Comparison of ENCODE assay signal across 20 cellular contexts in the genomic region with DNA sequence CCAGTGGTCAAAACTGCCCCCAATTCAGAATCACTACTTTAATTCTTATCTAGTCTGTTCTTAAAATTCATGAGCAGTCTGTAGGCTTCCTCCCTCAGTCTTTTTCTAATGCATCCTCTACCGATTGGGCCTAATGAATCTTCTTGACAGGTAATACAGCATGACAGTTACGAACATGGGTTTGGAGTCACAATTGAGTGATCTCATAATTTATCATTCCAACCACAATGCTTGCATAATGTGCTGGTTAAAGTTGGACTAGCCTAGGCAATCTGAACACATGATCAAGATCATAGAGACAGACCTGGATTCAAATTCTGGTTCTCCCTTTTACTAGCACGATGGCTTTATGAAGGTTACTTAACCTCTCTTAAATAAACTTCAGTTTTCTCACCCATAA. TPM values are rescaled to one million over a fixed set of nuclear protein-coding genes. Genes with fewer than 3 reads are reported as not detected.
DNase-seq lines count a peak whose midpoint lies in the region; ATAC-seq and TF ChIP-seq lines count a peak whose summit lies in the region.
"Had no signal": no experiment of that assay in that cellular context is flagged by ENCODE, and none has a peak within 500 bp of the region (broad histone marks: within the 10 kb centered on the region; RNA-seq: fewer than 3 reads in every experiment).

No MANE protein-coding gene starts in this region.

- peaks cover 98% of the 10 kb centered on the region for H3K36me3 ChIP-seq in upper lobe of right lung

- no peaks in the 10 kb centered on the region for H3K27me3 Mint-ChIP-seq in activated T-cell treated with anti-CD3 and anti-CD28 coated beads, Interleukin-2, amount 50 U/mL, for 24 hours
- H3K27me3 Mint-ChIP-seq: CD8-positive, alpha-beta memory T cell; stimulated activated naive CD8-positive, alpha-beta T cell treated with anti-CD3 and anti-CD28 coated beads, Interleukin-15, amount 100 ng/mL, for 72 hours had no signal

- ATAC-seq in upper lobe of right lung (peak; percentile 45), left ventricle myocardium superior (no peak), HG03175 (IDR thresholded peaks at IDR 0.05; ENCODE audit: unreplicated experiment) (no peak), HG03378 (IDR thresholded peaks at IDR 0.05; ENCODE audit: unreplicated experiment) (no peak)
- ATAC-seq: heart right ventricle; Panc1; stimulated activated naive CD8-positive, alpha-beta T cell treated with anti-CD3 and anti-CD28 coated beads, Interleukin-15, amount 100 ng/mL, for 72 hours had no signal

- H3K4me3 Mint-ChIP-seq in activated T-cell treated with anti-CD3 and anti-CD28 coated beads, Interleukin-2, amount 50 U/mL, for 24 hours, result no peak overlapping the region
- H3K4me3 Mint-ChIP-seq: CD8-positive, alpha-beta memory T cell; stimulated activated naive CD8-positive, alpha-beta T cell treated with anti-CD3 and anti-CD28 coated beads, Interleukin-15, amount 100 ng/mL, for 72 hours had no signal

- intact Hi-C loops in upper lobe of right lung (cut with DNase I) (no loop called here), left ventricle myocardium superior (cut with micrococcal nuclease) (no loop called here)

- H3K9me3 Mint-ChIP-seq in activated T-cell treated with anti-CD3 and anti-CD28 coated beads, Interleukin-2, amount 50 U/mL, for 24 hours, result no peaks in the 10 kb centered on the region
- H3K9me3 Mint-ChIP-seq: CD8-positive, alpha-beta memory T cell; stimulated activated naive CD8-positive, alpha-beta T cell treated with anti-CD3 and anti-CD28 coated beads, Interleukin-15, amount 100 ng/mL, for 72 hours had no signal

- H3K4me3 ChIP-seq in epithelial cell of proximal tubule (ENCODE audit: low read depth, low read length), result no peak overlapping the region
- H3K4me3 ChIP-seq in upper lobe of right lung, result no peak overlapping the region
- H3K4me3 ChIP-seq: heart right ventricle had no signal

- H3K4me1 ChIP-seq in upper lobe of right lung, result no peaks in the 10 kb centered on the region

- H3K4me1 Mint-ChIP-seq in activated T-cell treated with anti-CD3 and anti-CD28 coated beads, Interleukin-2, amount 50 U/mL, for 24 hours (ENCODE audit: low read depth), result peaks cover 22% of the 10 kb centered on the region

- no peak overlapping the region for H3K27ac ChIP-seq in upper lobe of right lung
- H3K27ac ChIP-seq: heart right ventricle had no signal

- DNase-seq in activated T-cell treated with anti-CD3 and anti-CD28 coated beads, Interleukin-2, amount 50 U/mL, for 24 hours, result no peak
- no peak for DNase-seq in activated T-cell treated with anti-CD3 and anti-CD28 coated beads, Interleukin-2, amount 50 U/mL, for 48 hours
- DNase-seq in RPMI7951 (ENCODE audit: low read depth) (peak; percentile 38), epithelial cell of proximal tubule (ENCODE audit: low read depth) (peak; percentile 52), upper lobe of right lung (no peak), left ventricle myocardium superior (no peak)
- DNase-seq: CD8-positive, alpha-beta memory T cell; erythroblast; heart right ventricle; Karpas-422; kidney; NCI-H2029; NCI-H524; stimulated activated CD4-positive, alpha-beta T cell treated with anti-CD3 and anti-CD28 coated beads, Interleukin-15, amount 100 ng/mL, for 24 hours; stimulated activated naive CD8-positive, alpha-beta T cell treated with anti-CD3 and anti-CD28 coated beads, Interleukin-15, amount 100 ng/mL, for 72 hours; SW 1271 had no signal

- H3K36me3 Mint-ChIP-seq in activated T-cell treated with anti-CD3 and anti-CD28 coated beads, Interleukin-2, amount 50 U/mL, for 24 hours (ENCODE audit: low read depth), result peaks cover 89% of the 10 kb centered on the region

- no peaks in the 10 kb centered on the region for H3K9me3 ChIP-seq in upper lobe of right lung
- H3K9me3 ChIP-seq: heart right ventricle, neutrophil had no signal

- no peaks in the 10 kb centered on the region for H3K27me3 ChIP-seq in upper lobe of right lung
- H3K27me3 ChIP-seq: heart right ventricle, neutrophil had no signal

- TF ChIP-seq CTCF in epithelial cell of proximal tubule (conservative IDR thresholded peaks at IDR 0.05; ENCODE audit: low read depth, low read length), result no peak
- TF ChIP-seq CTCF in upper lobe of right lung (IDR thresholded peaks at IDR 0.05), result no peak

- H3K27ac Mint-ChIP-seq in activated T-cell treated with anti-CD3 and anti-CD28 coated beads, Interleukin-2, amount 50 U/mL, for 24 hours, result peak overlapping the region; percentile 7
- H3K27ac Mint-ChIP-seq: stimulated activated naive CD8-positive, alpha-beta T cell treated with anti-CD3 and anti-CD28 coated beads, Interleukin-15, amount 100 ng/mL, for 72 hours had no signal

RNA-seq across cellular contexts. Expression of a gene that starts 33.1 kb away (rescaled TPM):
- total RNA-seq in RPMI7951 (2014; rRNA removed; shearing (Covaris generic)), result 18.2 and 33.3 TPM in 2 replicates
- 8.8 and 36.4 TPM in 2 replicates for total RNA-seq in epithelial cell of proximal tubule
- 10.1 TPM for total RNA-seq in upper lobe of right lung
- total RNA-seq in left ventricle myocardium superior, result 18.9 TPM

Comparison
In these comparisons a context has a peak if more than half of its experiments do, and no peak if none do; other contexts are left out.
1. DNase-seq: peak in RPMI7951 (single experiment) and epithelial cell of proximal tubule (single experiment); none in activated T-cell treated with anti-CD3 and anti-CD28 coated beads, Interleukin-2, amount 50 U/mL, for 24 hours (single experiment), activated T-cell treated with anti-CD3 and anti-CD28 coated beads, Interleukin-2, amount 50 U/mL, for 48 hours (0 of 2), upper lobe of right lung (single experiment) and left ventricle myocardium superior (single experiment).